18 cellular contexts compared by ENCODE assay signal in genomic region chr4:56149601-56150000, GRCh38.
A peak's percentile ranks its signal among the peaks of the same experiment; 100 is the strongest.
DNase-seq lines count a peak whose midpoint lies in the region; ATAC-seq and TF ChIP-seq lines count a peak whose summit lies in the region.
"Had no signal": no experiment of that assay in that cellular context is flagged by ENCODE, and none has a peak within 500 bp of the region (broad histone marks: within the 10 kb centered on the region; RNA-seq: fewer than 3 reads in every experiment).

No MANE protein-coding gene starts in this region.

- TF ChIP-seq CTCF in cardiac fibroblast (IDR thresholded peaks at IDR 0.05; ENCODE audit: low read depth, low read length), result no peak
- no peak for TF ChIP-seq CTCF in fibroblast of villous mesenchyme (IDR thresholded peaks at IDR 0.05; ENCODE audit: insufficient read depth, low read depth, low read length)

- ATAC-seq in HG02981 (IDR thresholded peaks at IDR 0.05; ENCODE audit: unreplicated experiment), result no peak
- ATAC-seq: PC-3 had no signal

- H3K4me3 ChIP-seq in cardiac fibroblast (replicated peaks in 1 of 2; ENCODE audit: low read depth in 2 of 2, low read length in 2 of 2) (no peak overlapping the region), fibroblast of villous mesenchyme (ENCODE audit: low read depth, low read length) (no peak overlapping the region)

- DNase-seq in AG08396 (ENCODE audit: low spot score) (peak; percentile 5), LHCN-M2 (ENCODE audit: low read depth) (peak; percentile 10), cardiac fibroblast (ENCODE audit: low read depth in 2 of 2) (peak; percentile 68 to 69), fibroblast of villous mesenchyme (ENCODE audit: low read depth) (peak; percentile 74), NCI-H1105 treated with DMSO at 0.1 percent for 48 hours (lab: John Stamatoyannopoulos, UW) (no peak), NCI-H1436 (lab: John Stamatoyannopoulos, UW) (no peak)
- no peak for DNase-seq in stimulated activated naive CD4-positive, alpha-beta T cell treated with Interleukin-2 at 50 U/mL for 16 hours (lab: John Stamatoyannopoulos, UW)
- DNase-seq: CD4-positive, alpha-beta T cell; DMS79 treated with DMSO at 0.1 percent for 48 hours; GDM1; Karpas-422; MV-4-11; NCI-H146; NCI-H2107; NCI-H446 treated with DMSO at 0.1 percent for 48 hours; NCI-H748 treated with DMSO at 0.1 percent for 48 hours; PC-3 had no signal

Comparison
In these comparisons a context has a peak if more than half of its experiments do, and no peak if none do; other contexts are left out.
1. DNase-seq: peak in AG08396 (single experiment), LHCN-M2 (single experiment), cardiac fibroblast (2 of 2) and fibroblast of villous mesenchyme (single experiment); none in stimulated activated naive CD4-positive, alpha-beta T cell treated with Interleukin-2 at 50 U/mL for 16 hours (single experiment), NCI-H1105 treated with DMSO at 0.1 percent for 48 hours (single experiment) and NCI-H1436 (single experiment).